13 cellular contexts compared by ENCODE assay signal in the genomic region with DNA sequence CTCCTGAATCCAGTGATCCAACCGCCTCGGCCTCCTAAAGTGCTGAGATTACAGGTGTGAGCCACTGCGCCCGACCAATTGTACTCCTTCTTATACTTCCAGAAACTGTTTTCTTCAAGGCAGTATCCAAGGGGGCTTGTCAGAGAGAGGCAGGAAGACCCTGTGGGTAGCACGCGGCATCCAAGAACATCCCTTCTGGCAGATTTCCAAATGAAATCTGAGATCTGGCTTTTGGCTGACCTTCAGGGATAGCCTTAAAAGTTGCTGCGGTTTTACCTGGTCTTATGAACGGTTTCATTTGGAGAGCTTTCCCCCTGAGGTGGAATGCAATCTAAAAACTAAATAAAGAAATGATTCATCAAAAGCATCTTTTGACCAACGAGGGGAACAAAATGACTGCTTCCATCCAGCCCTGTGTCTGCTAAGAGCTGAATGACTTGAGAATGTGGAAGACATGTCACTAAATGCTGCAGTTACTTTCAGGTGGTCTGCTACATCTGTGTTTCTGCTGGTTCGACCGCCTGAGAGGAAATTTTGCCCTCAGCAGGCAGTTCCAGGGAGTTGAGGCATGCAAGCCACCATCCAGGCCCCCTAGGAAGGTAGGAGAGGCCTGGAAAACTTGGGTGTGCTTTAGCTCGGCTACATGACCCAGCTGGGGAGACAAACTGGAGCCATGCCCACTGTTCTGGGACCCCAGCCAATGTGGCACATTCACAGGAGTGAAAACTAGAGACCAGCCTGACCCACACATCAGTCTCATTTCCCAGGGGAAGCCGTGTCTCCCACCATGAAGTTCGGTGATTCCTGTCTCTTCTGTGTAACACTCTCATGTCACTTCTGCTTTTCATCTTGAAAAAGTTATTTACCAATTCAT.
A peak's percentile ranks its signal among the peaks of the same experiment; 100 is the strongest.
DNase-seq lines count a peak whose midpoint lies in the region; ATAC-seq lines count a peak whose summit lies in the region.
"Had no signal": no experiment of that assay in that cellular context is flagged by ENCODE, and none has a peak within 500 bp of the region (broad histone marks: within the 10 kb centered on the region; RNA-seq: fewer than 3 reads in every experiment).

No MANE protein-coding gene starts in this region.

- ATAC-seq in GM19351 (IDR thresholded peaks at IDR 0.05; ENCODE audit: unreplicated experiment) (peak; percentile 67), HG03378 (IDR thresholded peaks at IDR 0.05; ENCODE audit: unreplicated experiment) (peak; percentile 55), left ventricle myocardium superior (peak; percentile 57), GM21528 (IDR thresholded peaks at IDR 0.05; ENCODE audit: low FRiP score, unreplicated experiment) (no peak)

- DNase-seq in NCI-H1694 treated with DMSO at 0.1 percent for 48 hours (lab: John Stamatoyannopoulos, UW) (peak; percentile 9), NCI-H1694 (lab: John Stamatoyannopoulos, UW) (no peak), left ventricle myocardium superior (peak; percentile 72), NCI-H2227 (lab: John Stamatoyannopoulos, UW; ENCODE audit: unreplicated experiment) (no peak), cerebellum (ENCODE audit: low spot score) (no peak)
- DNase-seq: 8988T; activated CD4-positive, CD25-positive, alpha-beta regulatory T cell; HCEC 1CT; stimulated activated CD4-positive, alpha-beta T cell treated with anti-CD3 and anti-CD28 coated beads, Interleukin-2, amount 100 ng/mL, for 48 hours; trophoblast cell had no signal

- intact Hi-C loops in left ventricle myocardium superior (cut with micrococcal nuclease) = no loop called here

Comparison
In these comparisons a context has a peak if more than half of its experiments do, and no peak if none do; other contexts are left out.
1. DNase-seq: peak in NCI-H1694 treated with DMSO at 0.1 percent for 48 hours (single experiment) and left ventricle myocardium superior (single experiment); none in NCI-H1694 (single experiment), NCI-H2227 (single experiment) and cerebellum (single experiment).